In genomic region chr1:180167721-180168467, GRCh38 we compare ENCODE assay signal across 2 cellular contexts.
TF ChIP-seq lines count a peak whose summit lies in the region.

No MANE protein-coding gene starts in this region.

TF ChIP-seq in A549, 52 proteins besides CTCF, POLR2A, EP300 and RAD21:
- no peak for TF ChIP-seq ELK1 (IDR thresholded peaks at IDR 0.05; ENCODE audit: low read depth, low read length)
- TF ChIP-seq HDAC2 (IDR thresholded peaks at IDR 0.05): no peak
- TF ChIP-seq HES2 (IDR thresholded peaks at IDR 0.05): no peak
- TF ChIP-seq HOXB5 (CRISPR knock-in tag; IDR thresholded peaks at IDR 0.05): 0 out of 2 replicates have a peak, but pooled peaks have one; percentile 57
- TF ChIP-seq FOSL2 (IDR thresholded peaks at IDR 0.05): no peak; the same call in 1 of the 2 replicates
- TF ChIP-seq FOSL2 (CRISPR knock-in tag; IDR thresholded peaks at IDR 0.05): peak; percentile 90
- no peak for TF ChIP-seq ZFP36 (IDR thresholded peaks at IDR 0.05; ENCODE audit: borderline replicate concordance, partially characterized antibody)
- TF ChIP-seq RCOR1 (IDR thresholded peaks at IDR 0.05; ENCODE audit: low read depth, low read length): no peak
- TF ChIP-seq KDM5A (IDR thresholded peaks at IDR 0.05): no peak
- no peak for TF ChIP-seq ZC3H11A (IDR thresholded peaks at IDR 0.05)
- TF ChIP-seq SMC3 (IDR thresholded peaks at IDR 0.05): peak; percentile 35; the same call in 1 of the 3 replicates
- TF ChIP-seq MAX (IDR thresholded peaks at IDR 0.05): 0 out of 2 replicates have a peak, but pooled peaks have one; percentile 33
- no peak for TF ChIP-seq EHMT2 (IDR thresholded peaks at IDR 0.05; ENCODE audit: low read depth)

TF ChIP-seq in IMR-90, 13 proteins besides CTCF, POLR2A, EP300 and RAD21:
- TF ChIP-seq FOS (IDR thresholded peaks at IDR 0.05; ENCODE audit: low read depth, low read length): no peak
- TF ChIP-seq CHD1 (IDR thresholded peaks at IDR 0.05; ENCODE audit: low read depth, low read length): no peak
- TF ChIP-seq RCOR1 (IDR thresholded peaks at IDR 0.05; ENCODE audit: insufficient replicate concordance, low read length): no peak
- TF ChIP-seq RFX5 (IDR thresholded peaks at IDR 0.05; ENCODE audit: low read depth, low read length): no peak
- TF ChIP-seq CEBPB (IDR thresholded peaks at IDR 0.05; ENCODE audit: low read depth, low read length): no peak
- no peak for TF ChIP-seq NFE2L2 (IDR thresholded peaks at IDR 0.05; ENCODE audit: low read depth, low read length)
